ENCODE assay signal across 10 cellular contexts in the genomic region with DNA sequence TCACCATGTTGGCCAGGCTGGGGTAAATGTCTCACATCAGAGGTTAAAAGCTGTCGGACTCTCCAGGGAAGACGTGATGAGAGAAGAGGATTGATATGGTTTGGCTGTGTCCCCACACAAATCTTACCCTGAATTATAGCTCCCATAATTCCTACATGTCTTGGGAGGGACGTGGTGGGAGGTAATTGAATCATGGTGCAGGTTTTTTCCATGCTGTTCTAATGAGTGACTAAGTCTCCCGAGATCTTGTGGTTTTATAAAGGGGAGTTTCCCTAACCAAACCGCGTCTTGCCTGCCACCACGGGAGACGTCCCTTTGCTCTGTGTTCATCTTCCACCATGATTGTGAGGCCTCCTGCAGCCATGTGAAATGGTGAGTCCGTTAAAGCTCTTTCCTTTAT.
DNase-seq lines count a peak whose midpoint lies in the region; TF ChIP-seq lines count a peak whose summit lies in the region.
"Had no signal": no experiment of that assay in that cellular context is flagged by ENCODE, and none has a peak within 500 bp of the region (broad histone marks: within the 10 kb centered on the region; RNA-seq: fewer than 3 reads in every experiment).

No MANE protein-coding gene starts in this region.

- H3K4me2 ChIP-seq in SK-N-SH: peak overlapping the region; percentile 71

- peak in 1 of 2 experiments; percentile 36; a peak in 1 of 4 replicates for TF ChIP-seq EP300 in SK-N-SH (IDR thresholded peaks at IDR 0.05; ENCODE audit: borderline replicate concordance in 1 of 2, low read depth in 1 of 2, low read length in 1 of 2)

- 0 out of 4 replicates have a peak, but pooled peaks cover 0 to 2% of the 10 kb centered on the region in 2 experiments for H3K4me1 ChIP-seq in SK-N-SH (ENCODE audit: control insufficient read depth in 1 of 2, insufficient read depth in 2 of 2, low read depth in 1 of 2, low read length in 1 of 2)
- H3K4me1 ChIP-seq: pancreas had no signal

- H3K9me2 ChIP-seq in SK-N-SH: no peaks in the 10 kb centered on the region

- 11% methylated on average over 9 of the region's 9 CpGs for WGBS in SK-N-SH (ENCODE audit: low lambda C conversion rate)

- no peaks in the 10 kb centered on the region for H3K36me3 ChIP-seq in SK-N-SH (replicated peaks in 1 of 2; ENCODE audit: control insufficient read depth in 1 of 2, insufficient read depth in 2 of 2, low read length in 1 of 2)
- H3K36me3 ChIP-seq: pancreas had no signal

- H3K9ac ChIP-seq in SK-N-SH: peak overlapping the region; percentile 61; the same call in 1 of the 2 replicates

- TF ChIP-seq RAD21 in SK-N-SH (IDR thresholded peaks at IDR 0.05; ENCODE audit: low read length): no peak

- H3K79me2 ChIP-seq in SK-N-SH (ENCODE audit: insufficient read depth): peaks cover 15% of the 10 kb centered on the region

- peaks cover 5% of the 10 kb centered on the region for H3F3A ChIP-seq in SK-N-SH (replicated peaks; ENCODE audit: insufficient read depth)

- H3K4me3 ChIP-seq in SK-N-SH (ENCODE audit: low read depth in 2 of 2, low read length in 1 of 2) (peak overlapping the region in 1 of 2 experiments; percentile 31; a peak in 1 of 4 replicates), choroid plexus epithelial cell (ENCODE audit: low read depth, low read length) (no peak overlapping the region)
- H3K4me3 ChIP-seq: pancreas, SK-N-MC had no signal

- CTCF ChIA-PET in SK-N-SH (lab: Yijun Ruan, JAX): no interaction called here

- POLR2A ChIA-PET in SK-N-SH (lab: Yijun Ruan, JAX): no interaction called here

- no peaks in the 10 kb centered on the region for H3K9me3 ChIP-seq in SK-N-SH
- H3K9me3 ChIP-seq: pancreas had no signal

- H3K27me3 ChIP-seq in SK-N-SH (ENCODE audit: insufficient read depth): no peaks in the 10 kb centered on the region
- H3K27me3 ChIP-seq: pancreas had no signal

- H2AFZ ChIP-seq in SK-N-SH (ENCODE audit: low read depth): peak overlapping the region; percentile 62; the same call in 1 of the 2 replicates

- DNase-seq in stimulated activated naive CD4-positive, alpha-beta T cell treated with Interleukin-2 at 50 U/mL for 16 hours (lab: John Stamatoyannopoulos, UW): peak; percentile 2
- no peak for DNase-seq in stimulated activated naive CD4-positive, alpha-beta T cell (lab: John Stamatoyannopoulos, UW)
- no peak for DNase-seq in SK-N-SH
- peak; percentile 6 for DNase-seq in choroid plexus epithelial cell (ENCODE audit: low read depth)
- no peak for DNase-seq in hippocampal formation (lab: John Stamatoyannopoulos, UW)
- DNase-seq in NCI-H345 treated with DMSO at 0.1 percent for 48 hours (lab: John Stamatoyannopoulos, UW; ENCODE audit: unreplicated experiment): no peak
- no peak for DNase-seq in SHP77 treated with DMSO at 0.1 percent for 48 hours (lab: John Stamatoyannopoulos, UW)
- no peak for DNase-seq in NCI-H510A treated with DMSO at 0.1 percent for 48 hours (lab: John Stamatoyannopoulos, UW)

- no peaks in the 10 kb centered on the region for H4K20me1 ChIP-seq in SK-N-SH (ENCODE audit: insufficient read depth)

- TF ChIP-seq CTCF in SK-N-SH (IDR thresholded peaks at IDR 0.05): no peak
- no peak for TF ChIP-seq CTCF in choroid plexus epithelial cell (conservative IDR thresholded peaks at IDR 0.05; ENCODE audit: low read depth, low read length)

- peak overlapping the region in 1 of 2 experiments; percentile 73; a peak in 2 of 4 replicates for H3K27ac ChIP-seq in SK-N-SH (ENCODE audit: low read depth in 2 of 2, low read length in 1 of 2)
- H3K27ac ChIP-seq: pancreas, SK-N-MC had no signal

TF ChIP-seq in SK-N-SH, 30 proteins besides CTCF, POLR2A, EP300 and RAD21 (continues in another document):
- no peak for TF ChIP-seq FOXM1 (IDR thresholded peaks at IDR 0.05; ENCODE audit: low read depth)
- no peak for TF ChIP-seq ELF1 (IDR thresholded peaks at IDR 0.05)
- TF ChIP-seq, protein P1, sequence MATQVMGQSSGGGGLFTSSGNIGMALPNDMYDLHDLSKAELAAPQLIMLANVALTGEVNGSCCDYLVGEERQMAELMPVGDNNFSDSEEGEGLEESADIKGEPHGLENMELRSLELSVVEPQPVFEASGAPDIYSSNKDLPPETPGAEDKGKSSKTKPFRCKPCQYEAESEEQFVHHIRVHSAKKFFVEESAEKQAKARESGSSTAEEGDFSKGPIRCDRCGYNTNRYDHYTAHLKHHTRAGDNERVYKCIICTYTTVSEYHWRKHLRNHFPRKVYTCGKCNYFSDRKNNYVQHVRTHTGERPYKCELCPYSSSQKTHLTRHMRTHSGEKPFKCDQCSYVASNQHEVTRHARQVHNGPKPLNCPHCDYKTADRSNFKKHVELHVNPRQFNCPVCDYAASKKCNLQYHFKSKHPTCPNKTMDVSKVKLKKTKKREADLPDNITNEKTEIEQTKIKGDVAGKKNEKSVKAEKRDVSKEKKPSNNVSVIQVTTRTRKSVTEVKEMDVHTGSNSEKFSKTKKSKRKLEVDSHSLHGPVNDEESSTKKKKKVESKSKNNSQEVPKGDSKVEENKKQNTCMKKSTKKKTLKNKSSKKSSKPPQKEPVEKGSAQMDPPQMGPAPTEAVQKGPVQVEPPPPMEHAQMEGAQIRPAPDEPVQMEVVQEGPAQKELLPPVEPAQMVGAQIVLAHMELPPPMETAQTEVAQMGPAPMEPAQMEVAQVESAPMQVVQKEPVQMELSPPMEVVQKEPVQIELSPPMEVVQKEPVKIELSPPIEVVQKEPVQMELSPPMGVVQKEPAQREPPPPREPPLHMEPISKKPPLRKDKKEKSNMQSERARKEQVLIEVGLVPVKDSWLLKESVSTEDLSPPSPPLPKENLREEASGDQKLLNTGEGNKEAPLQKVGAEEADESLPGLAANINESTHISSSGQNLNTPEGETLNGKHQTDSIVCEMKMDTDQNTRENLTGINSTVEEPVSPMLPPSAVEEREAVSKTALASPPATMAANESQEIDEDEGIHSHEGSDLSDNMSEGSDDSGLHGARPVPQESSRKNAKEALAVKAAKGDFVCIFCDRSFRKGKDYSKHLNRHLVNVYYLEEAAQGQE (IDR thresholded peaks at IDR 0.05; ENCODE audit: low read depth, low read length): no peak
- peak; percentile 30; the same call in 1 of the 2 replicates for TF ChIP-seq MAX (IDR thresholded peaks at IDR 0.05; ENCODE audit: low read depth)
- TF ChIP-seq YY1 (IDR thresholded peaks at IDR 0.05; ENCODE audit: low read depth): peak; percentile 40; the same call in 1 of the 2 replicates
- TF ChIP-seq GABPA (IDR thresholded peaks at IDR 0.05; ENCODE audit: low read depth): no peak
- TF ChIP-seq, protein P2, sequence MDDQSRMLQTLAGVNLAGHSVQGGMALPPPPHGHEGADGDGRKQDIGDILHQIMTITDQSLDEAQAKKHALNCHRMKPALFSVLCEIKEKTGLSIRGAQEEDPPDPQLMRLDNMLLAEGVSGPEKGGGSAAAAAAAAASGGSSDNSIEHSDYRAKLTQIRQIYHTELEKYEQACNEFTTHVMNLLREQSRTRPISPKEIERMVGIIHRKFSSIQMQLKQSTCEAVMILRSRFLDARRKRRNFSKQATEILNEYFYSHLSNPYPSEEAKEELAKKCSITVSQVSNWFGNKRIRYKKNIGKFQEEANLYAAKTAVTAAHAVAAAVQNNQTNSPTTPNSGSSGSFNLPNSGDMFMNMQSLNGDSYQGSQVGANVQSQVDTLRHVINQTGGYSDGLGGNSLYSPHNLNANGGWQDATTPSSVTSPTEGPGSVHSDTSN (IDR thresholded peaks at IDR 0.05): peak; percentile 45; the same call in 1 of the 2 replicates
- TF ChIP-seq NRF1 (IDR thresholded peaks at IDR 0.05; ENCODE audit: low read depth, low read length): no peak
- no peak for TF ChIP-seq RCOR1 (IDR thresholded peaks at IDR 0.05; ENCODE audit: low read length)
- no peak for TF ChIP-seq EZH2phosphoT487 (IDR thresholded peaks at IDR 0.05; ENCODE audit: borderline replicate concordance, low read depth)
- no peak for TF ChIP-seq TAF1 (IDR thresholded peaks at IDR 0.05; ENCODE audit: borderline replicate concordance, low read depth, low read length)
- TF ChIP-seq TCF12 (IDR thresholded peaks at IDR 0.05): peak; percentile 54; the same call in 1 of the 2 replicates
- TF ChIP-seq, protein P3, sequence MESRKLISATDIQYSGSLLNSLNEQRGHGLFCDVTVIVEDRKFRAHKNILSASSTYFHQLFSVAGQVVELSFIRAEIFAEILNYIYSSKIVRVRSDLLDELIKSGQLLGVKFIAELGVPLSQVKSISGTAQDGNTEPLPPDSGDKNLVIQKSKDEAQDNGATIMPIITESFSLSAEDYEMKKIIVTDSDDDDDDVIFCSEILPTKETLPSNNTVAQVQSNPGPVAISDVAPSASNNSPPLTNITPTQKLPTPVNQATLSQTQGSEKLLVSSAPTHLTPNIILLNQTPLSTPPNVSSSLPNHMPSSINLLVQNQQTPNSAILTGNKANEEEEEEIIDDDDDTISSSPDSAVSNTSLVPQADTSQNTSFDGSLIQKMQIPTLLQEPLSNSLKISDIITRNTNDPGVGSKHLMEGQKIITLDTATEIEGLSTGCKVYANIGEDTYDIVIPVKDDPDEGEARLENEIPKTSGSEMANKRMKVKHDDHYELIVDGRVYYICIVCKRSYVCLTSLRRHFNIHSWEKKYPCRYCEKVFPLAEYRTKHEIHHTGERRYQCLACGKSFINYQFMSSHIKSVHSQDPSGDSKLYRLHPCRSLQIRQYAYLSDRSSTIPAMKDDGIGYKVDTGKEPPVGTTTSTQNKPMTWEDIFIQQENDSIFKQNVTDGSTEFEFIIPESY (IDR thresholded peaks at IDR 0.05; ENCODE audit: borderline replicate concordance, low read depth): peak; percentile 85; the same call in 1 of the 2 replicates
- no peak for TF ChIP-seq SMC3 (IDR thresholded peaks at IDR 0.05; ENCODE audit: low read depth, low read length)
- no peak for TF ChIP-seq TEAD4 (IDR thresholded peaks at IDR 0.05; ENCODE audit: borderline replicate concordance, insufficient read depth)
- TF ChIP-seq FOSL2 (IDR thresholded peaks at IDR 0.05; ENCODE audit: borderline replicate concordance, low read depth): no peak; the same call in 1 of the 2 replicates
- no peak for TF ChIP-seq NFIC (IDR thresholded peaks at IDR 0.05; ENCODE audit: borderline replicate concordance)
- no peak for TF ChIP-seq RFX5 (IDR thresholded peaks at IDR 0.05; ENCODE audit: low read length)
- TF ChIP-seq GATA2 (CRISPR knock-in tag; IDR thresholded peaks at IDR 0.05): no peak
- no peak for TF ChIP-seq CHD2 (IDR thresholded peaks at IDR 0.05; ENCODE audit: low read length, partially characterized antibody)
- no peak for TF ChIP-seq MXI1 (IDR thresholded peaks at IDR 0.05; ENCODE audit: low read depth, low read length)

Comparison
In these comparisons a context has a peak if more than half of its experiments do, and no peak if none do; other contexts are left out.
1. DNase-seq: peak in stimulated activated naive CD4-positive, alpha-beta T cell treated with Interleukin-2 at 50 U/mL for 16 hours (single experiment) and choroid plexus epithelial cell (single experiment); none in stimulated activated naive CD4-positive, alpha-beta T cell (0 of 6), SK-N-SH (single experiment), hippocampal formation (0 of 2), NCI-H345 treated with DMSO at 0.1 percent for 48 hours (single experiment), SHP77 treated with DMSO at 0.1 percent for 48 hours (single experiment) and NCI-H510A treated with DMSO at 0.1 percent for 48 hours (single experiment).